3 cellular contexts compared by ENCODE assay signal in genomic region chr15:94943863-94944262, GRCh38.
"Had no signal": no experiment of that assay in that cellular context is flagged by ENCODE, and none has a peak within 500 bp of the region (broad histone marks: within the 10 kb centered on the region; RNA-seq: fewer than 3 reads in every experiment).

No MANE protein-coding gene starts in this region.

- ATAC-seq: GM12878 had no signal

- DNase-seq: GDM1, GF-D8 had no signal

- H3K4me3 ChIP-seq: GM12878 had no signal
